In genomic region chr1:56509713-56510641, GRCh38 we compare ENCODE assay signal across 1 cellular context.
TF ChIP-seq lines count a peak whose summit lies in the region.

No MANE protein-coding gene starts in this region.

TF ChIP-seq in HepG2, 621 proteins besides CTCF, POLR2A, EP300 and RAD21 (continued from another document and continues in another):
- TF ChIP-seq, protein P1, sequence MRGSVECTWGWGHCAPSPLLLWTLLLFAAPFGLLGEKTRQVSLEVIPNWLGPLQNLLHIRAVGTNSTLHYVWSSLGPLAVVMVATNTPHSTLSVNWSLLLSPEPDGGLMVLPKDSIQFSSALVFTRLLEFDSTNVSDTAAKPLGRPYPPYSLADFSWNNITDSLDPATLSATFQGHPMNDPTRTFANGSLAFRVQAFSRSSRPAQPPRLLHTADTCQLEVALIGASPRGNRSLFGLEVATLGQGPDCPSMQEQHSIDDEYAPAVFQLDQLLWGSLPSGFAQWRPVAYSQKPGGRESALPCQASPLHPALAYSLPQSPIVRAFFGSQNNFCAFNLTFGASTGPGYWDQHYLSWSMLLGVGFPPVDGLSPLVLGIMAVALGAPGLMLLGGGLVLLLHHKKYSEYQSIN (CRISPR knock-in tag; IDR thresholded peaks at IDR 0.05; ENCODE audit: borderline replicate concordance), result no peak
- TF ChIP-seq MAX (IDR thresholded peaks at IDR 0.05) (peak; percentile 63; the same call in 1 of the 2 replicates), ZNF10 (CRISPR knock-in tag; IDR thresholded peaks at IDR 0.05; ENCODE audit: borderline replicate concordance, low read depth) (no peak), PRDM15 (CRISPR knock-in tag; IDR thresholded peaks at IDR 0.05) (no peak), ZNF124 (CRISPR knock-in tag; IDR thresholded peaks at IDR 0.05) (no peak), SRSF9 (IDR thresholded peaks at IDR 0.05; ENCODE audit: borderline replicate concordance, insufficient read depth, low read depth, low read length, poor library complexity, severe bottlenecking) (no peak), ZNF713 (CRISPR knock-in tag; IDR thresholded peaks at IDR 0.05) (no peak), TFDP1 (CRISPR knock-in tag; IDR thresholded peaks at IDR 0.05; ENCODE audit: borderline replicate concordance) (no peak), NFKB2 (CRISPR knock-in tag; IDR thresholded peaks at IDR 0.05; ENCODE audit: borderline replicate concordance) (no peak), KLF16 (CRISPR knock-in tag; IDR thresholded peaks at IDR 0.05) (no peak), SAP130 (CRISPR knock-in tag; IDR thresholded peaks at IDR 0.05; ENCODE audit: low read depth) (peak; percentile 61), GABPA (IDR thresholded peaks at IDR 0.05; ENCODE audit: low read depth, low read length) (no peak), GABPA (CRISPR knock-in tag; IDR thresholded peaks at IDR 0.05; ENCODE audit: low read depth) (no peak), NR2C2 (CRISPR knock-in tag; IDR thresholded peaks at IDR 0.05; ENCODE audit: borderline replicate concordance) (0 out of 2 replicates have a peak, but pooled peaks have one; percentile 21), PBX3 (CRISPR knock-in tag; IDR thresholded peaks at IDR 0.05; ENCODE audit: borderline replicate concordance) (no peak), ZNF678 (CRISPR knock-in tag; IDR thresholded peaks at IDR 0.05) (no peak), MAZ (IDR thresholded peaks at IDR 0.05; ENCODE audit: borderline replicate concordance, low read depth, low read length) (no peak), MAZ (CRISPR knock-in tag; IDR thresholded peaks at IDR 0.05; ENCODE audit: low read depth) (no peak), ZNF567 (CRISPR knock-in tag; IDR thresholded peaks at IDR 0.05; ENCODE audit: borderline replicate concordance) (no peak), ZC3H13 (CRISPR knock-in tag; IDR thresholded peaks at IDR 0.05) (no peak), NFYC (CRISPR knock-in tag; IDR thresholded peaks at IDR 0.05) (no peak), ZNF251 (CRISPR knock-in tag; IDR thresholded peaks at IDR 0.05) (no peak), IRF9 (CRISPR knock-in tag; IDR thresholded peaks at IDR 0.05; ENCODE audit: borderline replicate concordance) (no peak), MEIS1 (CRISPR knock-in tag; IDR thresholded peaks at IDR 0.05; ENCODE audit: borderline replicate concordance) (no peak), HOXA3 (CRISPR knock-in tag; IDR thresholded peaks at IDR 0.05) (peak; percentile 56; the same call in 1 of the 2 replicates), HHEX (CRISPR knock-in tag; IDR thresholded peaks at IDR 0.05) (no peak), MTA3 (CRISPR knock-in tag; IDR thresholded peaks at IDR 0.05) (no peak), RFX1 (IDR thresholded peaks at IDR 0.05) (no peak), PLSCR1 (CRISPR knock-in tag; IDR thresholded peaks at IDR 0.05; ENCODE audit: borderline replicate concordance) (no peak), HMG20B (CRISPR knock-in tag; conservative IDR thresholded peaks at IDR 0.05) (no peak), TRIM22 (IDR thresholded peaks at IDR 0.05) (no peak), CENPBD1 (CRISPR knock-in tag; IDR thresholded peaks at IDR 0.05; ENCODE audit: borderline replicate concordance, low read depth) (no peak), NFYB (CRISPR knock-in tag; IDR thresholded peaks at IDR 0.05) (no peak), PAF1 (CRISPR knock-in tag; IDR thresholded peaks at IDR 0.05) (no peak), ZNF296 (CRISPR knock-in tag; conservative IDR thresholded peaks at IDR 0.05) (no peak), POLR2G (IDR thresholded peaks at IDR 0.05; ENCODE audit: low read depth, low read length) (no peak), KDM1A (CRISPR knock-in tag; IDR thresholded peaks at IDR 0.05) (no peak)
- TF ChIP-seq, protein P2, sequence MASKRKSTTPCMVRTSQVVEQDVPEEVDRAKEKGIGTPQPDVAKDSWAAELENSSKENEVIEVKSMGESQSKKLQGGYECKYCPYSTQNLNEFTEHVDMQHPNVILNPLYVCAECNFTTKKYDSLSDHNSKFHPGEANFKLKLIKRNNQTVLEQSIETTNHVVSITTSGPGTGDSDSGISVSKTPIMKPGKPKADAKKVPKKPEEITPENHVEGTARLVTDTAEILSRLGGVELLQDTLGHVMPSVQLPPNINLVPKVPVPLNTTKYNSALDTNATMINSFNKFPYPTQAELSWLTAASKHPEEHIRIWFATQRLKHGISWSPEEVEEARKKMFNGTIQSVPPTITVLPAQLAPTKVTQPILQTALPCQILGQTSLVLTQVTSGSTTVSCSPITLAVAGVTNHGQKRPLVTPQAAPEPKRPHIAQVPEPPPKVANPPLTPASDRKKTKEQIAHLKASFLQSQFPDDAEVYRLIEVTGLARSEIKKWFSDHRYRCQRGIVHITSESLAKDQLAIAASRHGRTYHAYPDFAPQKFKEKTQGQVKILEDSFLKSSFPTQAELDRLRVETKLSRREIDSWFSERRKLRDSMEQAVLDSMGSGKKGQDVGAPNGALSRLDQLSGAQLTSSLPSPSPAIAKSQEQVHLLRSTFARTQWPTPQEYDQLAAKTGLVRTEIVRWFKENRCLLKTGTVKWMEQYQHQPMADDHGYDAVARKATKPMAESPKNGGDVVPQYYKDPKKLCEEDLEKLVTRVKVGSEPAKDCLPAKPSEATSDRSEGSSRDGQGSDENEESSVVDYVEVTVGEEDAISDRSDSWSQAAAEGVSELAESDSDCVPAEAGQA (IDR thresholded peaks at IDR 0.05; ENCODE audit: low read depth), result no peak
- TF ChIP-seq, protein P2 (CRISPR knock-in tag; IDR thresholded peaks at IDR 0.05; ENCODE audit: borderline replicate concordance), result no peak
- TF ChIP-seq, protein P3, sequence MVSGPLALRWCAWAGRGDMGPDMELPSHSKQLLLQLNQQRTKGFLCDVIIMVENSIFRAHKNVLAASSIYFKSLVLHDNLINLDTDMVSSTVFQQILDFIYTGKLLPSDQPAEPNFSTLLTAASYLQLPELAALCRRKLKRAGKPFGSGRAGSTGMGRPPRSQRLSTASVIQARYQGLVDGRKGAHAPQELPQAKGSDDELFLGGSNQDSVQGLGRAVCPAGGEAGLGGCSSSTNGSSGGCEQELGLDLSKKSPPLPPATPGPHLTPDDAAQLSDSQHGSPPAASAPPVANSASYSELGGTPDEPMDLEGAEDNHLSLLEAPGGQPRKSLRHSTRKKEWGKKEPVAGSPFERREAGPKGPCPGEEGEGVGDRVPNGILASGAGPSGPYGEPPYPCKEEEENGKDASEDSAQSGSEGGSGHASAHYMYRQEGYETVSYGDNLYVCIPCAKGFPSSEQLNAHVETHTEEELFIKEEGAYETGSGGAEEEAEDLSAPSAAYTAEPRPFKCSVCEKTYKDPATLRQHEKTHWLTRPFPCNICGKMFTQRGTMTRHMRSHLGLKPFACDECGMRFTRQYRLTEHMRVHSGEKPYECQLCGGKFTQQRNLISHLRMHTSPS (CRISPR knock-in tag; IDR thresholded peaks at IDR 0.05; ENCODE audit: low read depth), result no peak
- TF ChIP-seq, protein P4, sequence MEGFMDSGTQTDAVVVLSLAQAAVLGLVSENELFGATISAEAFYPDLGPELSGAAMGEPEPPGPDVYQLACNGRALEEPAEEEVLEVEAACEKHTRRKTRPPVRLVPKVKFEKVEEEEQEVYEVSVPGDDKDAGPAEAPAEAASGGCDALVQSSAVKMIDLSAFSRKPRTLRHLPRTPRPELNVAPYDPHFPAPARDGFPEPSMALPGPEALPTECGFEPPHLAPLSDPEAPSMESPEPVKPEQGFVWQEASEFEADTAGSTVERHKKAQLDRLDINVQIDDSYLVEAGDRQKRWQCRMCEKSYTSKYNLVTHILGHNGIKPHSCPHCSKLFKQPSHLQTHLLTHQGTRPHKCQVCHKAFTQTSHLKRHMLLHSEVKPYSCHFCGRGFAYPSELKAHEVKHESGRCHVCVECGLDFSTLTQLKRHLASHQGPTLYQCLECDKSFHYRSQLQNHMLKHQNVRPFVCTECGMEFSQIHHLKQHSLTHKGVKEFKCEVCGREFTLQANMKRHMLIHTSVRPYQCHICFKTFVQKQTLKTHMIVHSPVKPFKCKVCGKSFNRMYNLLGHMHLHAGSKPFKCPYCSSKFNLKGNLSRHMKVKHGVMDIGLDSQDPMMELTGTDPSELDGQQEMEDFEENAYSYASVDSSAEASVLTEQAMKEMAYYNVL (CRISPR knock-in tag; IDR thresholded peaks at IDR 0.05; ENCODE audit: borderline replicate concordance), result no peak
